Comparison of ENCODE assay signal across 11 cellular contexts in genomic region chr1:6045561-6045960, GRCh38. TPM values are rescaled to one million over a fixed set of nuclear protein-coding genes. Genes with fewer than 3 reads are reported as not detected.
DNase-seq lines count a peak whose midpoint lies in the region; ATAC-seq and TF ChIP-seq lines count a peak whose summit lies in the region.
"Had no signal": no experiment of that assay in that cellular context is flagged by ENCODE, and none has a peak within 500 bp of the region (broad histone marks: within the 10 kb centered on the region; RNA-seq: fewer than 3 reads in every experiment).

Gene KCNAB2, plus strand, starts transcription at chr1:6045888. Its CDS starts 5,649 bp downstream, at chr1:6051537.

- H3K36me3 Mint-ChIP-seq in activated CD4-positive, alpha-beta T cell treated with anti-CD3 and anti-CD28 coated beads, Interleukin-2, amount 10 ng/mL, durations not matched to agents 7 days and 5 days (ENCODE audit: low read depth) = peaks cover 30% of the 10 kb centered on the region
- H3K36me3 Mint-ChIP-seq in activated T-helper 1 cell treated with anti-CD3 and anti-CD28 coated beads, Interleukin-12 subunit alpha, Interleukin-12 subunit beta, Interleukin-2, Interleukin-4 antibody, amounts not matched to agents 30 ng/mL and 10 ng/mL and 1 ng/mL, durations not matched to agents 14 hours and 24 hours and 36 hours (ENCODE audit: low read depth) = peaks cover 32% of the 10 kb centered on the region
- peaks cover 0 to 21% (median 3%) of the 10 kb centered on the region in 3 donors for H3K36me3 Mint-ChIP-seq in immature natural killer cell
- peaks cover 57 to 75% of the 10 kb centered on the region in 2 donors for H3K36me3 Mint-ChIP-seq in stimulated activated naive B cell treated with anti-CD40 and anti-IgM and Interleukin-4, amounts not matched to agents 10 μg/mL and 1 μg/mL and 100 μg/mL, for 72 hours

- no peak for DNase-seq in activated CD4-positive, alpha-beta T cell treated with anti-CD3 and anti-CD28 coated beads, Interleukin-2, amount 10 ng/mL, durations not matched to agents 7 days and 5 days
- no peak for DNase-seq in activated CD4-positive, alpha-beta T cell treated with anti-CD3 and anti-CD28 coated beads for 4 hours
- DNase-seq in activated T-helper 1 cell treated with anti-CD3 and anti-CD28 coated beads, Interleukin-12 subunit alpha, Interleukin-12 subunit beta, Interleukin-2, Interleukin-4 antibody, amounts not matched to agents 30 ng/mL and 10 ng/mL and 1 ng/mL, durations not matched to agents 14 hours and 24 hours and 36 hours (ENCODE audit: low spot score) = no peak
- DNase-seq in immature natural killer cell = no peak
- DNase-seq in stimulated activated naive B cell treated with anti-CD40 and anti-IgM and Interleukin-4, amounts not matched to agents 10 μg/mL and 1 μg/mL and 100 μg/mL, for 72 hours = no peak
- no peak for DNase-seq in GM20000 (ENCODE audit: low spot score)
- DNase-seq in vagina (ENCODE audit: extremely low spot score in 2 of 2) = no peak
- DNase-seq in H4 (ENCODE audit: low spot score) = no peak
- DNase-seq: DMS79 treated with DMSO at 0.1 percent for 48 hours; effector CD4-positive, alpha-beta T cell had no signal

- H3K4me3 ChIP-seq in vagina = no peak within 1 kb of the TSS
- H3K4me3 ChIP-seq: psoas muscle had no signal

- H3K27ac Mint-ChIP-seq in activated CD4-positive, alpha-beta T cell treated with anti-CD3 and anti-CD28 coated beads, Interleukin-2, amount 10 ng/mL, durations not matched to agents 7 days and 5 days = no peak within 1 kb of the TSS
- no peak within 1 kb of the TSS for H3K27ac Mint-ChIP-seq in activated T-helper 1 cell treated with anti-CD3 and anti-CD28 coated beads, Interleukin-12 subunit alpha, Interleukin-12 subunit beta, Interleukin-2, Interleukin-4 antibody, amounts not matched to agents 30 ng/mL and 10 ng/mL and 1 ng/mL, durations not matched to agents 14 hours and 24 hours and 36 hours
- H3K27ac Mint-ChIP-seq in immature natural killer cell = peak within 1 kb of the TSS in 2 of 6 donors; percentile 24 to 35
- H3K27ac Mint-ChIP-seq in stimulated activated naive B cell treated with anti-CD40 and anti-IgM and Interleukin-4, amounts not matched to agents 10 μg/mL and 1 μg/mL and 100 μg/mL, for 72 hours = peak within 1 kb of the TSS; percentile 56

- H3K27me3 ChIP-seq in vagina = no peaks in the 10 kb centered on the region

- H3K4me3 Mint-ChIP-seq in activated CD4-positive, alpha-beta T cell treated with anti-CD3 and anti-CD28 coated beads, Interleukin-2, amount 10 ng/mL, durations not matched to agents 7 days and 5 days = no peak within 1 kb of the TSS
- H3K4me3 Mint-ChIP-seq in activated T-helper 1 cell treated with anti-CD3 and anti-CD28 coated beads, Interleukin-12 subunit alpha, Interleukin-12 subunit beta, Interleukin-2, Interleukin-4 antibody, amounts not matched to agents 30 ng/mL and 10 ng/mL and 1 ng/mL, durations not matched to agents 14 hours and 24 hours and 36 hours = no peak within 1 kb of the TSS
- no peak within 1 kb of the TSS for H3K4me3 Mint-ChIP-seq in immature natural killer cell
- no peak within 1 kb of the TSS for H3K4me3 Mint-ChIP-seq in stimulated activated naive B cell treated with anti-CD40 and anti-IgM and Interleukin-4, amounts not matched to agents 10 μg/mL and 1 μg/mL and 100 μg/mL, for 72 hours

- no peaks in the 10 kb centered on the region for H3K4me1 ChIP-seq in vagina
- H3K4me1 ChIP-seq: psoas muscle had no signal

- POLR2A ChIA-PET in activated CD4-positive, alpha-beta T cell treated with anti-CD3 and anti-CD28 coated beads, Interleukin-2, amount 10 ng/mL, durations not matched to agents 7 days and 5 days (lab: Charles Lee) = no interaction called here

- H3K9me3 ChIP-seq in vagina = no peaks in the 10 kb centered on the region
- H3K9me3 ChIP-seq: psoas muscle had no signal

- H3K4me1 Mint-ChIP-seq in activated CD4-positive, alpha-beta T cell treated with anti-CD3 and anti-CD28 coated beads, Interleukin-2, amount 10 ng/mL, durations not matched to agents 7 days and 5 days = peaks cover 5% of the 10 kb centered on the region
- H3K4me1 Mint-ChIP-seq in activated T-helper 1 cell treated with anti-CD3 and anti-CD28 coated beads, Interleukin-12 subunit alpha, Interleukin-12 subunit beta, Interleukin-2, Interleukin-4 antibody, amounts not matched to agents 30 ng/mL and 10 ng/mL and 1 ng/mL, durations not matched to agents 14 hours and 24 hours and 36 hours (ENCODE audit: low read depth) = no peaks in the 10 kb centered on the region
- peaks cover 39 to 40% of the 10 kb centered on the region in 2 donors for H3K4me1 Mint-ChIP-seq in immature natural killer cell
- H3K4me1 Mint-ChIP-seq in stimulated activated naive B cell treated with anti-CD40 and anti-IgM and Interleukin-4, amounts not matched to agents 10 μg/mL and 1 μg/mL and 100 μg/mL, for 72 hours = peaks cover 0 to 7% of the 10 kb centered on the region in 2 donors

- intact Hi-C loops in activated T-helper 1 cell treated with anti-CD3 and anti-CD28 coated beads, Interleukin-12 subunit alpha, Interleukin-12 subunit beta, Interleukin-2, Interleukin-4 antibody, amounts not matched to agents 30 ng/mL and 10 ng/mL and 1 ng/mL, durations not matched to agents 14 hours and 24 hours and 36 hours (cut with micrococcal nuclease) = no loop called here
- intact Hi-C loops in vagina (cut with DNase I) = no loop called here

- no peaks in the 10 kb centered on the region for H3K36me3 ChIP-seq in vagina

- CTCF ChIA-PET in activated CD4-positive, alpha-beta T cell treated with anti-CD3 and anti-CD28 coated beads, Interleukin-2, amount 10 ng/mL, durations not matched to agents 7 days and 5 days (lab: Charles Lee) = interaction anchor here (0.9 kb wide), 1 partner anchor 18 kb away, joined by 3 read pairs; no protein-coding TSS in a partner anchor

- no peaks in the 10 kb centered on the region for H3K27me3 Mint-ChIP-seq in activated CD4-positive, alpha-beta T cell treated with anti-CD3 and anti-CD28 coated beads, Interleukin-2, amount 10 ng/mL, durations not matched to agents 7 days and 5 days
- no peaks in the 10 kb centered on the region for H3K27me3 Mint-ChIP-seq in activated T-helper 1 cell treated with anti-CD3 and anti-CD28 coated beads, Interleukin-12 subunit alpha, Interleukin-12 subunit beta, Interleukin-2, Interleukin-4 antibody, amounts not matched to agents 30 ng/mL and 10 ng/mL and 1 ng/mL, durations not matched to agents 14 hours and 24 hours and 36 hours (ENCODE audit: insufficient read depth)
- peaks cover 0 to 6% (median 2%) of the 10 kb centered on the region in 3 donors for H3K27me3 Mint-ChIP-seq in immature natural killer cell (ENCODE audit: low read depth in 3 of 3)
- no peaks in the 10 kb centered on the region for H3K27me3 Mint-ChIP-seq in stimulated activated naive B cell treated with anti-CD40 and anti-IgM and Interleukin-4, amounts not matched to agents 10 μg/mL and 1 μg/mL and 100 μg/mL, for 72 hours

- no peak within 1 kb of the TSS for H3K27ac ChIP-seq in vagina
- H3K27ac ChIP-seq: psoas muscle had no signal

- TF ChIP-seq POLR2A in vagina (IDR thresholded peaks at IDR 0.05) = no peak

- no peaks in the 10 kb centered on the region for H3K9me3 Mint-ChIP-seq in activated CD4-positive, alpha-beta T cell treated with anti-CD3 and anti-CD28 coated beads, Interleukin-2, amount 10 ng/mL, durations not matched to agents 7 days and 5 days
- no peaks in the 10 kb centered on the region for H3K9me3 Mint-ChIP-seq in activated T-helper 1 cell treated with anti-CD3 and anti-CD28 coated beads, Interleukin-12 subunit alpha, Interleukin-12 subunit beta, Interleukin-2, Interleukin-4 antibody, amounts not matched to agents 30 ng/mL and 10 ng/mL and 1 ng/mL, durations not matched to agents 14 hours and 24 hours and 36 hours
- no peaks in the 10 kb centered on the region for H3K9me3 Mint-ChIP-seq in immature natural killer cell
- H3K9me3 Mint-ChIP-seq in stimulated activated naive B cell treated with anti-CD40 and anti-IgM and Interleukin-4, amounts not matched to agents 10 μg/mL and 1 μg/mL and 100 μg/mL, for 72 hours = no peaks in the 10 kb centered on the region

- TF ChIP-seq CTCF in GM20000 (IDR thresholded peaks at IDR 0.05; ENCODE audit: extremely low read depth, missing control alignments) = no peak
- TF ChIP-seq CTCF in vagina (IDR thresholded peaks at IDR 0.05) = no peak

- no peak for ATAC-seq in stimulated activated naive B cell treated with anti-CD40 and anti-IgM and Interleukin-4, amounts not matched to agents 10 μg/mL and 1 μg/mL and 100 μg/mL, for 72 hours (replicated peaks)
- ATAC-seq: psoas muscle had no signal

RNA-seq across cellular contexts. Expression of gene KCNAB2, which starts in this region (rescaled TPM):
- total RNA-seq in activated CD4-positive, alpha-beta T cell treated with anti-CD3 and anti-CD28 coated beads, Interleukin-2, amount 10 ng/mL, durations not matched to agents 7 days and 5 days = 100 to 1,000 TPM; 258 to 294 TPM
- total RNA-seq in activated T-helper 1 cell treated with anti-CD3 and anti-CD28 coated beads, Interleukin-12 subunit alpha, Interleukin-12 subunit beta, Interleukin-2, Interleukin-4 antibody, amounts not matched to agents 30 ng/mL and 10 ng/mL and 1 ng/mL, durations not matched to agents 14 hours and 24 hours and 36 hours = 237 and 254 TPM in 2 replicates
- 10 to 100 TPM; 26.1 to 73.8 (median 42.7) TPM for polyA plus RNA-seq in immature natural killer cell
- 8.8 TPM for total RNA-seq in vagina
- 3.6 and 4.0 TPM in 2 replicates for total RNA-seq in H4 (2014; rRNA removed; shearing (Covaris generic))

Comparison
In these comparisons a context has a peak if more than half of its experiments do, and no peak if none do; other contexts are left out.
1. RNA of gene KCNAB2 (total RNA-seq): 258 to 294 TPM in activated CD4-positive, alpha-beta T cell treated with anti-CD3 and anti-CD28 coated beads, Interleukin-2, amount 10 ng/mL, durations not matched to agents 7 days and 5 days and 237 to 254 TPM in activated T-helper 1 cell treated with anti-CD3 and anti-CD28 coated beads, Interleukin-12 subunit alpha, Interleukin-12 subunit beta, Interleukin-2, Interleukin-4 antibody, amounts not matched to agents 30 ng/mL and 10 ng/mL and 1 ng/mL, durations not matched to agents 14 hours and 24 hours and 36 hours; 8.8 TPM in vagina (single experiment) and 3.6 to 4.0 TPM in H4; every median in the first group is over 10 times any median in the second.